In the genomic region with DNA sequence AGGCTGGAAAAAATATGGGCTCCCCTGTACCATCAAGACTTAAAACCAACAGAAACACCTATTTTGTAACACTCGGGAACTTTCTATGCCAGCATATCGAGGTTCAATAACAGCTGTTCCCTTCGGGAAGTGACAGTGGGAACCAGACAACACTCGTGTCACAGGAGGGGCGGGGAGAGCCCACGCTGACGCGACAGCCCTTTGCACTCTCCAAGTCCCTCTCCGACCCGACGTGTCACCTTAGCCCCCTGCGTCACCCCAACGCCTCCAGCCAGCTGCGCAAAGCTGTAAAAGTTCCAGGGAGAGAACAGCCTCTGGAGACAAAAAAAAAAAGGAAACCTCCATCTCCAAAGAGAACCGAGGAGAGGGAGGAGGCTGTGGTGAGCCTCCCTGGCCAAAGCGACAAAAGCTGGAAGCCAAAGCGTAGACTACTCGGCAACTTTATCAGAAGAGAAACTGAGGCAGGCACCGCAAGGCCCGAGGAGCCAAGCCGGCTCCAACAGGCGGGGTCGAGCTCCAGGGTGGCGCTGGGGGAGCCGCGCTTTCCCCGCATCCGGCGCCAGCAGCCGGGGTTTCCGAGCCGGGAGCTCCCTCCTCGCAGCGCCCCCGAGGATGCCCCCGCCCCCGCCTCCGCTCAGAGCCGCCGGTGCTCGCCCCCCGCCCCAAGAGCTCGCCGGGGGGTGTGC, we compare ENCODE assay signal across 8 cellular contexts. TPM values are rescaled to one million over a fixed set of nuclear protein-coding genes. Genes with fewer than 3 reads are reported as not detected.
DNase-seq lines count a peak whose midpoint lies in the region; ATAC-seq and TF ChIP-seq lines count a peak whose summit lies in the region.

No MANE protein-coding gene starts in this region.

- no peak for TF ChIP-seq CTCF in LNCaP clone FGC (IDR thresholded peaks at IDR 0.05; ENCODE audit: control insufficient read depth, extremely low read depth, insufficient read depth)
- TF ChIP-seq CTCF in endothelial cell (IDR thresholded peaks at IDR 0.05; ENCODE audit: unreplicated experiment): no peak

- no peaks in the 10 kb centered on the region for H3K27me3 ChIP-seq in CD4-positive, CD25-positive, alpha-beta regulatory T cell (ENCODE audit: control insufficient read depth, insufficient read depth, low read length)

- peak overlapping the region; percentile 74 for H3K4me3 ChIP-seq in CD4-positive, CD25-positive, alpha-beta regulatory T cell (ENCODE audit: low read depth, low read length)
- peak overlapping the region; percentile 76 for H3K4me3 ChIP-seq in LNCaP clone FGC (ENCODE audit: low read depth, low read length)

- peak overlapping the region; percentile 90 to 94 (median 92) for H3K4me3 Mint-ChIP-seq in CD4-positive, CD25-positive, alpha-beta regulatory T cell
- H3K4me3 Mint-ChIP-seq in activated CD8-positive, alpha-beta T cell treated with anti-CD3 and anti-CD28 coated beads, Interleukin-2, amount 10 ng/mL, durations not matched to agents 7 days and 5 days: peak overlapping the region; percentile 87
- peak overlapping the region; percentile 89 for H3K4me3 Mint-ChIP-seq in endothelial cell (ENCODE audit: unreplicated experiment)
- H3K4me3 Mint-ChIP-seq in naive B cell: peak overlapping the region; percentile 86 to 96 (median 91)

- peak overlapping the region; percentile 69 to 94 (median 93) for H3K27ac Mint-ChIP-seq in CD4-positive, CD25-positive, alpha-beta regulatory T cell
- peak overlapping the region; percentile 93 for H3K27ac Mint-ChIP-seq in activated CD8-positive, alpha-beta T cell treated with anti-CD3 and anti-CD28 coated beads, Interleukin-2, amount 10 ng/mL, durations not matched to agents 7 days and 5 days
- H3K27ac Mint-ChIP-seq in endothelial cell (ENCODE audit: unreplicated experiment) (peak overlapping the region; percentile 88), naive B cell (peak overlapping the region; percentile 81 to 96 (median 94))

- CTCF ChIA-PET in activated CD8-positive, alpha-beta T cell treated with anti-CD3 and anti-CD28 coated beads, Interleukin-2, amount 10 ng/mL, durations not matched to agents 7 days and 5 days (lab: Charles Lee): interaction anchor here (1.9 kb wide), 1 partner anchor 11 kb away, joined by 9 read pairs; no protein-coding TSS in a partner anchor

- peak; percentile 29 to 32 for ATAC-seq in CD4-positive, CD25-positive, alpha-beta regulatory T cell (ENCODE audit: low read depth in 2 of 2)
- ATAC-seq in GM21515 (IDR thresholded peaks at IDR 0.05; ENCODE audit: unreplicated experiment) (peak; percentile 22), naive B cell (ENCODE audit: low read depth in 2 of 2) (peak; percentile 28 to 33), esophagus mucosa (no peak)
- peak; percentile 40 for ATAC-seq in activated CD8-positive, alpha-beta T cell treated with anti-CD3 and anti-CD28 coated beads, Interleukin-2, amount 10 ng/mL, durations not matched to agents 7 days and 5 days

- H3K4me1 ChIP-seq in CD4-positive, CD25-positive, alpha-beta regulatory T cell (ENCODE audit: control insufficient read depth, insufficient read depth, low read length, poor library complexity, severe bottlenecking): peaks cover 19% of the 10 kb centered on the region

- H3K36me3 ChIP-seq in CD4-positive, CD25-positive, alpha-beta regulatory T cell (ENCODE audit: control insufficient read depth, insufficient read depth, low read length): no peaks in the 10 kb centered on the region

- H3K36me3 Mint-ChIP-seq in CD4-positive, CD25-positive, alpha-beta regulatory T cell: no peaks in the 10 kb centered on the region
- H3K36me3 Mint-ChIP-seq in activated CD8-positive, alpha-beta T cell treated with anti-CD3 and anti-CD28 coated beads, Interleukin-2, amount 10 ng/mL, durations not matched to agents 7 days and 5 days (ENCODE audit: low read depth): peaks cover 3% of the 10 kb centered on the region
- H3K36me3 Mint-ChIP-seq in endothelial cell (ENCODE audit: low read depth, unreplicated experiment) (no peaks in the 10 kb centered on the region), naive B cell (no peaks in the 10 kb centered on the region)

- no peaks in the 10 kb centered on the region for H3K9me3 Mint-ChIP-seq in CD4-positive, CD25-positive, alpha-beta regulatory T cell
- no peaks in the 10 kb centered on the region for H3K9me3 Mint-ChIP-seq in activated CD8-positive, alpha-beta T cell treated with anti-CD3 and anti-CD28 coated beads, Interleukin-2, amount 10 ng/mL, durations not matched to agents 7 days and 5 days (ENCODE audit: insufficient read depth)
- H3K9me3 Mint-ChIP-seq in endothelial cell (ENCODE audit: unreplicated experiment) (no peaks in the 10 kb centered on the region), naive B cell (no peaks in the 10 kb centered on the region)

- H3K9me3 ChIP-seq in CD4-positive, CD25-positive, alpha-beta regulatory T cell (ENCODE audit: control insufficient read depth in 2 of 2, low read length in 2 of 2): no peaks in the 10 kb centered on the region

- DNase-seq in CD4-positive, CD25-positive, alpha-beta regulatory T cell: peak; percentile 37 to 70 (median 64)
- DNase-seq in LNCaP clone FGC (ENCODE audit: low read depth) (no peak), endothelial cell (ENCODE audit: low spot score) (no peak), naive B cell (peak; percentile 25)
- peak; percentile 71 for DNase-seq in activated CD8-positive, alpha-beta T cell treated with anti-CD3 and anti-CD28 coated beads, Interleukin-2, amount 10 ng/mL, durations not matched to agents 7 days and 5 days
- peak; percentile 65 for DNase-seq in stimulated activated naive CD4-positive, alpha-beta T cell treated with Interleukin-2 at 50 U/mL for 16 hours (lab: John Stamatoyannopoulos, UW)

- POLR2A ChIA-PET in activated CD8-positive, alpha-beta T cell treated with anti-CD3 and anti-CD28 coated beads, Interleukin-2, amount 10 ng/mL, durations not matched to agents 7 days and 5 days (lab: Charles Lee): interaction anchor here (0.7 to 1.6 kb wide), 7 partner anchors 10 to 289 kb away, joined by 3 to 8 read pairs (median 4); partner anchors contain the start of genes MCAT and POLDIP3

- peaks cover 0 to 27% (median 5%) of the 10 kb centered on the region in 4 donors for H3K4me1 Mint-ChIP-seq in CD4-positive, CD25-positive, alpha-beta regulatory T cell
- H3K4me1 Mint-ChIP-seq in activated CD8-positive, alpha-beta T cell treated with anti-CD3 and anti-CD28 coated beads, Interleukin-2, amount 10 ng/mL, durations not matched to agents 7 days and 5 days (ENCODE audit: low read depth): peaks cover 9% of the 10 kb centered on the region
- H3K4me1 Mint-ChIP-seq in endothelial cell (ENCODE audit: unreplicated experiment) (peaks cover 4% of the 10 kb centered on the region), naive B cell (peaks cover 10 to 48% (median 15%) of the 10 kb centered on the region in 3 donors)

- H3K27ac ChIP-seq in CD4-positive, CD25-positive, alpha-beta regulatory T cell (ENCODE audit: insufficient read depth, low read length, poor library complexity, severe bottlenecking): peak overlapping the region; percentile 90

- no peaks in the 10 kb centered on the region for H3K27me3 Mint-ChIP-seq in CD4-positive, CD25-positive, alpha-beta regulatory T cell
- H3K27me3 Mint-ChIP-seq in activated CD8-positive, alpha-beta T cell treated with anti-CD3 and anti-CD28 coated beads, Interleukin-2, amount 10 ng/mL, durations not matched to agents 7 days and 5 days (ENCODE audit: low read depth): no peaks in the 10 kb centered on the region
- H3K27me3 Mint-ChIP-seq in endothelial cell (ENCODE audit: unreplicated experiment) (peaks cover 10% of the 10 kb centered on the region), naive B cell (no peaks in the 10 kb centered on the region)

RNA-seq across cellular contexts. Expression of gene ARFGAP3, which starts 0.8 kb away (rescaled TPM):
- total RNA-seq in CD4-positive, CD25-positive, alpha-beta regulatory T cell: 28.8 TPM
- 10 to 100 TPM; 27.1 to 31.0 (median 29.3) TPM for polyA plus RNA-seq in CD4-positive, CD25-positive, alpha-beta regulatory T cell
- 10 to 100 TPM; 35.8 to 36.7 TPM for total RNA-seq in activated CD8-positive, alpha-beta T cell treated with anti-CD3 and anti-CD28 coated beads, Interleukin-2, amount 10 ng/mL, durations not matched to agents 7 days and 5 days
- total RNA-seq in endothelial cell (ENCODE audit: unreplicated experiment) (29.8 TPM), esophagus mucosa (18.9 TPM)
- 10 to 100 TPM; 24.2 to 48.6 (median 35.3) TPM for polyA plus RNA-seq in naive B cell (ENCODE audit: low read depth in 6 of 6)

Comparison
In these comparisons a context has a peak if more than half of its experiments do, and no peak if none do; other contexts are left out.
1. DNase-seq: peak in CD4-positive, CD25-positive, alpha-beta regulatory T cell (3 of 3), activated CD8-positive, alpha-beta T cell treated with anti-CD3 and anti-CD28 coated beads, Interleukin-2, amount 10 ng/mL, durations not matched to agents 7 days and 5 days (single experiment), naive B cell (single experiment) and stimulated activated naive CD4-positive, alpha-beta T cell treated with Interleukin-2 at 50 U/mL for 16 hours (single experiment); none in LNCaP clone FGC (single experiment) and endothelial cell (single experiment).
2. Peak in every context shown above with its lines, with median percentiles within 50 percentile points of each other: H3K27ac Mint-ChIP-seq and H3K4me3 Mint-ChIP-seq.